ENCODE assay signal across 1 cellular context in the genomic region with DNA sequence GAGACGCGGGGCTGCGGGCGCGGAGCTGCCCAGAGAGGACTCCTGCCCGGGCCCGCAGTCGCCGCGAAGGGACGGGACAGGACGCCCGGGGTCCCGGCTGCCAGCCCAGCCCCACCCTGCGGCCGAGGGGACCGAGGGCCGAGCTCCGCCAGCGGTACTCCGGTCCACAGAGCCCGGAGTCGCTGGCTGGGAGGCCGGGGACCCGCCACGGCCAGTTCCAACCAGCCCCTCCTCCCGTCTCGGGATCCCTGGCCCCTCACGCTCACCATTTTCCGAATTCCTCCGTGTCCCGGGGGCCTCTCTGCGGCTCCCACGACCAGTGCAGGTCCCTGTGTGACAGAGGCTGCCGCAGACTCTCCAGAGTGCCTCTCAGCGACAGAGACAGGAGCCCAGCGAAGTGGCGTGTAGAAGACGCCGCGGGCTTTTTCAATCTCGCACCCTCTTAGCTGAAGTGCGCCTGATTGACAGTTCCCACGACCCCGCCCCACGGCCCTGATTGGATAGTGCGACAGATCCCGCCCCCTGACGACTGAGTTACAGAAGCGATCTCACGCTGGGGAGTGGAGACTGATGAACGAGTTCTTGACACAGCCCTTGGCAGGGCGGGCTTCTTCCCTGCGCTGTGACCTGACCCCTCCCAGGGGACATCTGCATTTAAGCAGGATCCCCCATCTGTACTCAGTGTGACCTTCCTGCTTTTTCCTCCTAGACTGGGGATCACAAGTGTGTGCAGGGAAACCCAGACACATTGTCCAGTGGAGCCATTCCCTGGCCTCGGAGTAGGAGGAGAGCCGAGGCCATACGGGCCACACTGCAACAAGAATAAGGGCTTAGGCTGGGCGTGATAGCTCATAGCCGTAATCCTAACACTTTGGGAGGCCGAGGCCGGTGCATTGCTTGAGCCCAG.
TF ChIP-seq lines count a peak whose summit lies in the region.

No MANE protein-coding gene starts in this region.

TF ChIP-seq in K562, 482 proteins besides CTCF, POLR2A, EP300 and RAD21 (continued from another document and continues in another):
- TF ChIP-seq, protein P1, sequence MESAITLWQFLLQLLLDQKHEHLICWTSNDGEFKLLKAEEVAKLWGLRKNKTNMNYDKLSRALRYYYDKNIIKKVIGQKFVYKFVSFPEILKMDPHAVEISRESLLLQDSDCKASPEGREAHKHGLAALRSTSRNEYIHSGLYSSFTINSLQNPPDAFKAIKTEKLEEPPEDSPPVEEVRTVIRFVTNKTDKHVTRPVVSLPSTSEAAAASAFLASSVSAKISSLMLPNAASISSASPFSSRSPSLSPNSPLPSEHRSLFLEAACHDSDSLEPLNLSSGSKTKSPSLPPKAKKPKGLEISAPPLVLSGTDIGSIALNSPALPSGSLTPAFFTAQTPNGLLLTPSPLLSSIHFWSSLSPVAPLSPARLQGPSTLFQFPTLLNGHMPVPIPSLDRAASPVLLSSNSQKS (CRISPR knock-in tag; IDR thresholded peaks at IDR 0.05), result no peak
- TF ChIP-seq, protein P2, sequence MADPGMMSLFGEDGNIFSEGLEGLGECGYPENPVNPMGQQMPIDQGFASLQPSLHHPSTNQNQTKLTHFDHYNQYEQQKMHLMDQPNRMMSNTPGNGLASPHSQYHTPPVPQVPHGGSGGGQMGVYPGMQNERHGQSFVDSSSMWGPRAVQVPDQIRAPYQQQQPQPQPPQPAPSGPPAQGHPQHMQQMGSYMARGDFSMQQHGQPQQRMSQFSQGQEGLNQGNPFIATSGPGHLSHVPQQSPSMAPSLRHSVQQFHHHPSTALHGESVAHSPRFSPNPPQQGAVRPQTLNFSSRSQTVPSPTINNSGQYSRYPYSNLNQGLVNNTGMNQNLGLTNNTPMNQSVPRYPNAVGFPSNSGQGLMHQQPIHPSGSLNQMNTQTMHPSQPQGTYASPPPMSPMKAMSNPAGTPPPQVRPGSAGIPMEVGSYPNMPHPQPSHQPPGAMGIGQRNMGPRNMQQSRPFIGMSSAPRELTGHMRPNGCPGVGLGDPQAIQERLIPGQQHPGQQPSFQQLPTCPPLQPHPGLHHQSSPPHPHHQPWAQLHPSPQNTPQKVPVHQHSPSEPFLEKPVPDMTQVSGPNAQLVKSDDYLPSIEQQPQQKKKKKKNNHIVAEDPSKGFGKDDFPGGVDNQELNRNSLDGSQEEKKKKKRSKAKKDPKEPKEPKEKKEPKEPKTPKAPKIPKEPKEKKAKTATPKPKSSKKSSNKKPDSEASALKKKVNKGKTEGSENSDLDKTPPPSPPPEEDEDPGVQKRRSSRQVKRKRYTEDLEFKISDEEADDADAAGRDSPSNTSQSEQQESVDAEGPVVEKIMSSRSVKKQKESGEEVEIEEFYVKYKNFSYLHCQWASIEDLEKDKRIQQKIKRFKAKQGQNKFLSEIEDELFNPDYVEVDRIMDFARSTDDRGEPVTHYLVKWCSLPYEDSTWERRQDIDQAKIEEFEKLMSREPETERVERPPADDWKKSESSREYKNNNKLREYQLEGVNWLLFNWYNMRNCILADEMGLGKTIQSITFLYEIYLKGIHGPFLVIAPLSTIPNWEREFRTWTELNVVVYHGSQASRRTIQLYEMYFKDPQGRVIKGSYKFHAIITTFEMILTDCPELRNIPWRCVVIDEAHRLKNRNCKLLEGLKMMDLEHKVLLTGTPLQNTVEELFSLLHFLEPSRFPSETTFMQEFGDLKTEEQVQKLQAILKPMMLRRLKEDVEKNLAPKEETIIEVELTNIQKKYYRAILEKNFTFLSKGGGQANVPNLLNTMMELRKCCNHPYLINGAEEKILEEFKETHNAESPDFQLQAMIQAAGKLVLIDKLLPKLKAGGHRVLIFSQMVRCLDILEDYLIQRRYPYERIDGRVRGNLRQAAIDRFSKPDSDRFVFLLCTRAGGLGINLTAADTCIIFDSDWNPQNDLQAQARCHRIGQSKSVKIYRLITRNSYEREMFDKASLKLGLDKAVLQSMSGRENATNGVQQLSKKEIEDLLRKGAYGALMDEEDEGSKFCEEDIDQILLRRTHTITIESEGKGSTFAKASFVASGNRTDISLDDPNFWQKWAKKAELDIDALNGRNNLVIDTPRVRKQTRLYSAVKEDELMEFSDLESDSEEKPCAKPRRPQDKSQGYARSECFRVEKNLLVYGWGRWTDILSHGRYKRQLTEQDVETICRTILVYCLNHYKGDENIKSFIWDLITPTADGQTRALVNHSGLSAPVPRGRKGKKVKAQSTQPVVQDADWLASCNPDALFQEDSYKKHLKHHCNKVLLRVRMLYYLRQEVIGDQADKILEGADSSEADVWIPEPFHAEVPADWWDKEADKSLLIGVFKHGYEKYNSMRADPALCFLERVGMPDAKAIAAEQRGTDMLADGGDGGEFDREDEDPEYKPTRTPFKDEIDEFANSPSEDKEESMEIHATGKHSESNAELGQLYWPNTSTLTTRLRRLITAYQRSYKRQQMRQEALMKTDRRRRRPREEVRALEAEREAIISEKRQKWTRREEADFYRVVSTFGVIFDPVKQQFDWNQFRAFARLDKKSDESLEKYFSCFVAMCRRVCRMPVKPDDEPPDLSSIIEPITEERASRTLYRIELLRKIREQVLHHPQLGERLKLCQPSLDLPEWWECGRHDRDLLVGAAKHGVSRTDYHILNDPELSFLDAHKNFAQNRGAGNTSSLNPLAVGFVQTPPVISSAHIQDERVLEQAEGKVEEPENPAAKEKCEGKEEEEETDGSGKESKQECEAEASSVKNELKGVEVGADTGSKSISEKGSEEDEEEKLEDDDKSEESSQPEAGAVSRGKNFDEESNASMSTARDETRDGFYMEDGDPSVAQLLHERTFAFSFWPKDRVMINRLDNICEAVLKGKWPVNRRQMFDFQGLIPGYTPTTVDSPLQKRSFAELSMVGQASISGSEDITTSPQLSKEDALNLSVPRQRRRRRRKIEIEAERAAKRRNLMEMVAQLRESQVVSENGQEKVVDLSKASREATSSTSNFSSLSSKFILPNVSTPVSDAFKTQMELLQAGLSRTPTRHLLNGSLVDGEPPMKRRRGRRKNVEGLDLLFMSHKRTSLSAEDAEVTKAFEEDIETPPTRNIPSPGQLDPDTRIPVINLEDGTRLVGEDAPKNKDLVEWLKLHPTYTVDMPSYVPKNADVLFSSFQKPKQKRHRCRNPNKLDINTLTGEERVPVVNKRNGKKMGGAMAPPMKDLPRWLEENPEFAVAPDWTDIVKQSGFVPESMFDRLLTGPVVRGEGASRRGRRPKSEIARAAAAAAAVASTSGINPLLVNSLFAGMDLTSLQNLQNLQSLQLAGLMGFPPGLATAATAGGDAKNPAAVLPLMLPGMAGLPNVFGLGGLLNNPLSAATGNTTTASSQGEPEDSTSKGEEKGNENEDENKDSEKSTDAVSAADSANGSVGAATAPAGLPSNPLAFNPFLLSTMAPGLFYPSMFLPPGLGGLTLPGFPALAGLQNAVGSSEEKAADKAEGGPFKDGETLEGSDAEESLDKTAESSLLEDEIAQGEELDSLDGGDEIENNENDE (IDR thresholded peaks at IDR 0.05; ENCODE audit: low read depth, low read length), result no peak
- TF ChIP-seq STAG1 (CRISPR knock-in tag; IDR thresholded peaks at IDR 0.05; ENCODE audit: borderline replicate concordance) (no peak), ZNF76 (CRISPR knock-in tag; IDR thresholded peaks at IDR 0.05; ENCODE audit: borderline replicate concordance) (no peak), KDM4B (IDR thresholded peaks at IDR 0.05; ENCODE audit: borderline replicate concordance in 2 of 2, low read depth in 1 of 2) (no peak), ARID2 (IDR thresholded peaks at IDR 0.05) (no peak), NFIX (CRISPR knock-in tag; IDR thresholded peaks at IDR 0.05; ENCODE audit: low read depth) (no peak), HIVEP1 (CRISPR knock-in tag; IDR thresholded peaks at IDR 0.05) (no peak), TEAD2 (tag; IDR thresholded peaks at IDR 0.05) (no peak), ZNF584 (CRISPR knock-in tag; IDR thresholded peaks at IDR 0.05; ENCODE audit: low read depth) (no peak), CHCHD3 (CRISPR knock-in tag; IDR thresholded peaks at IDR 0.05) (no peak), MYNN (IDR thresholded peaks at IDR 0.05) (no peak), MYNN (CRISPR knock-in tag; IDR thresholded peaks at IDR 0.05) (no peak), ESRRA (IDR thresholded peaks at IDR 0.05; ENCODE audit: borderline replicate concordance, low read depth) (no peak)
- TF ChIP-seq, protein P3, sequence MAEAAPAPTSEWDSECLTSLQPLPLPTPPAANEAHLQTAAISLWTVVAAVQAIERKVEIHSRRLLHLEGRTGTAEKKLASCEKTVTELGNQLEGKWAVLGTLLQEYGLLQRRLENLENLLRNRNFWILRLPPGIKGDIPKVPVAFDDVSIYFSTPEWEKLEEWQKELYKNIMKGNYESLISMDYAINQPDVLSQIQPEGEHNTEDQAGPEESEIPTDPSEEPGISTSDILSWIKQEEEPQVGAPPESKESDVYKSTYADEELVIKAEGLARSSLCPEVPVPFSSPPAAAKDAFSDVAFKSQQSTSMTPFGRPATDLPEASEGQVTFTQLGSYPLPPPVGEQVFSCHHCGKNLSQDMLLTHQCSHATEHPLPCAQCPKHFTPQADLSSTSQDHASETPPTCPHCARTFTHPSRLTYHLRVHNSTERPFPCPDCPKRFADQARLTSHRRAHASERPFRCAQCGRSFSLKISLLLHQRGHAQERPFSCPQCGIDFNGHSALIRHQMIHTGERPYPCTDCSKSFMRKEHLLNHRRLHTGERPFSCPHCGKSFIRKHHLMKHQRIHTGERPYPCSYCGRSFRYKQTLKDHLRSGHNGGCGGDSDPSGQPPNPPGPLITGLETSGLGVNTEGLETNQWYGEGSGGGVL (CRISPR knock-in tag; IDR thresholded peaks at IDR 0.05), result no peak
- TF ChIP-seq, protein P4, sequence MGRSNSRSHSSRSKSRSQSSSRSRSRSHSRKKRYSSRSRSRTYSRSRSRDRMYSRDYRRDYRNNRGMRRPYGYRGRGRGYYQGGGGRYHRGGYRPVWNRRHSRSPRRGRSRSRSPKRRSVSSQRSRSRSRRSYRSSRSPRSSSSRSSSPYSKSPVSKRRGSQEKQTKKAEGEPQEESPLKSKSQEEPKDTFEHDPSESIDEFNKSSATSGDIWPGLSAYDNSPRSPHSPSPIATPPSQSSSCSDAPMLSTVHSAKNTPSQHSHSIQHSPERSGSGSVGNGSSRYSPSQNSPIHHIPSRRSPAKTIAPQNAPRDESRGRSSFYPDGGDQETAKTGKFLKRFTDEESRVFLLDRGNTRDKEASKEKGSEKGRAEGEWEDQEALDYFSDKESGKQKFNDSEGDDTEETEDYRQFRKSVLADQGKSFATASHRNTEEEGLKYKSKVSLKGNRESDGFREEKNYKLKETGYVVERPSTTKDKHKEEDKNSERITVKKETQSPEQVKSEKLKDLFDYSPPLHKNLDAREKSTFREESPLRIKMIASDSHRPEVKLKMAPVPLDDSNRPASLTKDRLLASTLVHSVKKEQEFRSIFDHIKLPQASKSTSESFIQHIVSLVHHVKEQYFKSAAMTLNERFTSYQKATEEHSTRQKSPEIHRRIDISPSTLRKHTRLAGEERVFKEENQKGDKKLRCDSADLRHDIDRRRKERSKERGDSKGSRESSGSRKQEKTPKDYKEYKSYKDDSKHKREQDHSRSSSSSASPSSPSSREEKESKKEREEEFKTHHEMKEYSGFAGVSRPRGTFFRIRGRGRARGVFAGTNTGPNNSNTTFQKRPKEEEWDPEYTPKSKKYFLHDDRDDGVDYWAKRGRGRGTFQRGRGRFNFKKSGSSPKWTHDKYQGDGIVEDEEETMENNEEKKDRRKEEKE (IDR thresholded peaks at IDR 0.05; ENCODE audit: borderline replicate concordance in 1 of 2, control insufficient read depth in 1 of 2, low read depth in 2 of 2, low read length in 1 of 2), result no peak
- TF ChIP-seq, protein P5, sequence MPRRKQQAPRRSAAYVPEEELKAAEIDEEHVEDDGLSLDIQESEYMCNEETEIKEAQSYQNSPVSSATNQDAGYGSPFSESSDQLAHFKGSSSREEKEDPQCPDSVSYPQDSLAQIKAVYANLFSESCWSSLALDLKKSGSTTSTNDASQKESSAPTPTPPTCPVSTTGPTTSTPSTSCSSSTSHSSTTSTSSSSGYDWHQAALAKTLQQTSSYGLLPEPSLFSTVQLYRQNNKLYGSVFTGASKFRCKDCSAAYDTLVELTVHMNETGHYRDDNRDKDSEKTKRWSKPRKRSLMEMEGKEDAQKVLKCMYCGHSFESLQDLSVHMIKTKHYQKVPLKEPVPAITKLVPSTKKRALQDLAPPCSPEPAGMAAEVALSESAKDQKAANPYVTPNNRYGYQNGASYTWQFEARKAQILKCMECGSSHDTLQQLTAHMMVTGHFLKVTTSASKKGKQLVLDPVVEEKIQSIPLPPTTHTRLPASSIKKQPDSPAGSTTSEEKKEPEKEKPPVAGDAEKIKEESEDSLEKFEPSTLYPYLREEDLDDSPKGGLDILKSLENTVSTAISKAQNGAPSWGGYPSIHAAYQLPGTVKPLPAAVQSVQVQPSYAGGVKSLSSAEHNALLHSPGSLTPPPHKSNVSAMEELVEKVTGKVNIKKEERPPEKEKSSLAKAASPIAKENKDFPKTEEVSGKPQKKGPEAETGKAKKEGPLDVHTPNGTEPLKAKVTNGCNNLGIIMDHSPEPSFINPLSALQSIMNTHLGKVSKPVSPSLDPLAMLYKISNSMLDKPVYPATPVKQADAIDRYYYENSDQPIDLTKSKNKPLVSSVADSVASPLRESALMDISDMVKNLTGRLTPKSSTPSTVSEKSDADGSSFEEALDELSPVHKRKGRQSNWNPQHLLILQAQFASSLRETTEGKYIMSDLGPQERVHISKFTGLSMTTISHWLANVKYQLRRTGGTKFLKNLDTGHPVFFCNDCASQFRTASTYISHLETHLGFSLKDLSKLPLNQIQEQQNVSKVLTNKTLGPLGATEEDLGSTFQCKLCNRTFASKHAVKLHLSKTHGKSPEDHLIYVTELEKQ (CRISPR knock-in tag; IDR thresholded peaks at IDR 0.05), result no peak
- TF ChIP-seq, protein P6, sequence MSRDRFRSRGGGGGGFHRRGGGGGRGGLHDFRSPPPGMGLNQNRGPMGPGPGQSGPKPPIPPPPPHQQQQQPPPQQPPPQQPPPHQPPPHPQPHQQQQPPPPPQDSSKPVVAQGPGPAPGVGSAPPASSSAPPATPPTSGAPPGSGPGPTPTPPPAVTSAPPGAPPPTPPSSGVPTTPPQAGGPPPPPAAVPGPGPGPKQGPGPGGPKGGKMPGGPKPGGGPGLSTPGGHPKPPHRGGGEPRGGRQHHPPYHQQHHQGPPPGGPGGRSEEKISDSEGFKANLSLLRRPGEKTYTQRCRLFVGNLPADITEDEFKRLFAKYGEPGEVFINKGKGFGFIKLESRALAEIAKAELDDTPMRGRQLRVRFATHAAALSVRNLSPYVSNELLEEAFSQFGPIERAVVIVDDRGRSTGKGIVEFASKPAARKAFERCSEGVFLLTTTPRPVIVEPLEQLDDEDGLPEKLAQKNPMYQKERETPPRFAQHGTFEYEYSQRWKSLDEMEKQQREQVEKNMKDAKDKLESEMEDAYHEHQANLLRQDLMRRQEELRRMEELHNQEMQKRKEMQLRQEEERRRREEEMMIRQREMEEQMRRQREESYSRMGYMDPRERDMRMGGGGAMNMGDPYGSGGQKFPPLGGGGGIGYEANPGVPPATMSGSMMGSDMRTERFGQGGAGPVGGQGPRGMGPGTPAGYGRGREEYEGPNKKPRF (IDR thresholded peaks at IDR 0.05; ENCODE audit: low read depth, low read length), result no peak
